8 cellular contexts compared by ENCODE assay signal in genomic region chrX:119398974-119399771, GRCh38. TPM values are rescaled to one million over a fixed set of nuclear protein-coding genes. Genes with fewer than 3 reads are reported as not detected.
DNase-seq lines count a peak whose midpoint lies in the region; ATAC-seq and TF ChIP-seq lines count a peak whose summit lies in the region.

TSS of gene SLC25A43 (plus strand) at chrX:119399336. CDS start at chrX:119399404, 68 bp downstream.

- no TSS peak for BruUV-seq in IMR-90 (replicated peaks; lab: Mats Ljungman, UMichigan)

- 27% methylated on average over 15 of the region's 77 CpGs; no CpG with 5 or more reads in 1 of the 2 experiments for WGBS in IMR-90 (ENCODE audit: extremely low coverage in 2 of 2, insufficient read length in 1 of 2), 2 experiments
- 1 to 4% methylated on average over 19 to 37 of the region's 77 CpGs for WGBS in mesodermal cell (ENCODE audit: insufficient coverage in 2 of 2), 2 experiments
- 0 to 49% (median 1%) methylated on average over 17 to 76 of the region's 77 CpGs for WGBS in stomach, 5 donors

- H3K4me1 ChIP-seq in IMR-90 (ENCODE audit: control insufficient read depth, insufficient read depth, low read length) (peaks cover 9% of the 10 kb centered on the region), endocrine pancreas (ENCODE audit: control insufficient read depth, insufficient read depth, low read length) (no peaks in the 10 kb centered on the region), mesodermal cell (ENCODE audit: control insufficient read depth, insufficient read depth, low read length, poor library complexity, severe bottlenecking) (peaks cover 4% of the 10 kb centered on the region), stomach (peaks cover 0 to 19% (median 7%) of the 10 kb centered on the region in 4 donors)

- H3K56ac ChIP-seq in IMR-90 (ENCODE audit: extremely low read depth, insufficient read depth, low read length), result peak within 1 kb of the TSS; percentile 77; the same call in 1 of the 2 replicates

- POLR2A ChIA-PET in IMR-90 (lab: Charles Lee; ENCODE audit: unreplicated experiment), result no interaction called here

- peak within 1 kb of the TSS; percentile 67 for H3K23ac ChIP-seq in IMR-90 (ENCODE audit: low read depth, low read length)

- peak within 1 kb of the TSS; percentile 15; the same call in 1 of the 2 replicates for H2AK5ac ChIP-seq in IMR-90 (ENCODE audit: low read depth, low read length)

- H2BK20ac ChIP-seq in IMR-90 (ENCODE audit: low read depth, low read length), result no peak within 1 kb of the TSS

- no peaks in the 10 kb centered on the region; the same call in 1 of the 2 replicates for H3K36me3 ChIP-seq in IMR-90 (ENCODE audit: control insufficient read depth, insufficient read depth, low read length)
- H3K36me3 ChIP-seq in endocrine pancreas (ENCODE audit: control insufficient read depth, insufficient read depth, low read length), result no peaks in the 10 kb centered on the region
- no peaks in the 10 kb centered on the region for H3K36me3 ChIP-seq in mesodermal cell (ENCODE audit: control insufficient read depth, insufficient read depth, low read length)
- H3K36me3 ChIP-seq in stomach, result no peaks in the 10 kb centered on the region

- no peaks in the 10 kb centered on the region for H4K20me1 ChIP-seq in IMR-90 (ENCODE audit: insufficient read depth, low read length)

- TF ChIP-seq RAD21 in IMR-90 (IDR thresholded peaks at IDR 0.05; ENCODE audit: low read length), result no peak

- CTCF ChIA-PET in IMR-90 (lab: Yijun Ruan, JAX), result no interaction called here

- H3K79me1 ChIP-seq in IMR-90 (ENCODE audit: low read depth in 1 of 2, low read length in 2 of 2), result peaks cover 8 to 21% of the 10 kb centered on the region in 2 experiments; a peak in 3 of 4 replicates

- intact Hi-C loops in IMR-90 (cut with micrococcal nuclease) (no loop called here), stomach (cut with DNase I; ENCODE audit: low total_unique reads) (no loop called here)

- H4K91ac ChIP-seq in IMR-90 (ENCODE audit: insufficient read depth, low read depth, low read length), result peak within 1 kb of the TSS; percentile 66; the same call in 1 of the 2 replicates

- H3K9me1 ChIP-seq in IMR-90 (ENCODE audit: insufficient read depth, low read length), result no peaks in the 10 kb centered on the region; the same call in 1 of the 2 replicates

- H2BK120ac ChIP-seq in IMR-90 (ENCODE audit: low read depth, low read length), result peak within 1 kb of the TSS; percentile 46

- no peaks in the 10 kb centered on the region for H3K9me3 ChIP-seq in IMR-90 (ENCODE audit: control insufficient read depth, insufficient read depth, low read length)
- H3K9me3 ChIP-seq in endocrine pancreas (ENCODE audit: control insufficient read depth, low read length), result no peaks in the 10 kb centered on the region
- no peaks in the 10 kb centered on the region for H3K9me3 ChIP-seq in mesodermal cell (ENCODE audit: control insufficient read depth, low read length)
- no peaks in the 10 kb centered on the region for H3K9me3 ChIP-seq in stomach

- peak within 1 kb of the TSS; percentile 63 for H3K14ac ChIP-seq in IMR-90 (replicated peaks; ENCODE audit: low read depth, low read length)

- H3K9ac ChIP-seq in IMR-90 (ENCODE audit: low read depth, low read length), result peak within 1 kb of the TSS; percentile 75
- peak within 1 kb of the TSS; percentile 77 for H3K9ac ChIP-seq in endocrine pancreas (ENCODE audit: control insufficient read depth, insufficient read depth, low read length)

- TF ChIP-seq CTCF in IMR-90 (conservative IDR thresholded peaks at IDR 0.05; ENCODE audit: low read depth, low read length) (no peak), stomach (IDR thresholded peaks at IDR 0.05) (no peak)

- no peak within 1 kb of the TSS for H2BK15ac ChIP-seq in IMR-90 (ENCODE audit: low read depth, low read length)

- TF ChIP-seq POLR2A in IMR-90 (IDR thresholded peaks at IDR 0.05; ENCODE audit: low read depth, low read length) (no peak), stomach (IDR thresholded peaks at IDR 0.05) (no peak)

- H3K4ac ChIP-seq in IMR-90 (ENCODE audit: low read depth, low read length), result peak within 1 kb of the TSS; percentile 75

- H3K27me3 ChIP-seq in IMR-90 (ENCODE audit: control insufficient read depth, insufficient read depth, low read length) (no peaks in the 10 kb centered on the region), endocrine pancreas (ENCODE audit: control insufficient read depth, insufficient read depth, low read length) (no peaks in the 10 kb centered on the region), stomach (no peaks in the 10 kb centered on the region)

- no peak for TF ChIP-seq EP300 in stomach (IDR thresholded peaks at IDR 0.05)

- dilution Hi-C loops in IMR-90 (cut with HindIII; ENCODE audit: low sequenced_read_pairs, unreplicated experiment), result no loop called here

- ATAC-seq in GM21576 (IDR thresholded peaks at IDR 0.05; ENCODE audit: unreplicated experiment) (peak; percentile 86), IMR-90 (ENCODE audit: low read depth) (peak; percentile 93)

- DNase-seq in GDM1 (lab: John Stamatoyannopoulos, UW), result peak; percentile 20
- DNase-seq in IMR-90, result no peak
- peak; percentile 20 to 35 for DNase-seq in activated CD4-positive, alpha-beta T cell treated with anti-CD3 and anti-CD28 coated beads, Interleukin-2, amount 50 U/mL, for 48 hours
- DNase-seq in stomach, result peak; percentile 49
- no peak for DNase-seq in NCI-H2029 (lab: John Stamatoyannopoulos, UW)

- peak within 1 kb of the TSS; percentile 86 for H3K4me2 ChIP-seq in IMR-90 (ENCODE audit: low read depth, low read length)

- H2AK9ac ChIP-seq in IMR-90 (replicated peaks; ENCODE audit: low read depth, low read length, poor library complexity), result peak within 1 kb of the TSS; percentile 88

- in situ Hi-C loops in IMR-90 (cut with MboI; ENCODE audit: low sequenced_read_pairs), result no loop called here

- H2BK5ac ChIP-seq in IMR-90 (ENCODE audit: low read depth, low read length, poor library complexity, severe bottlenecking), result peak within 1 kb of the TSS; percentile 62

- H4K5ac ChIP-seq in IMR-90 (ENCODE audit: low read depth, low read length), result peak within 1 kb of the TSS; percentile 75

- peak within 1 kb of the TSS; percentile 90 for H2AFZ ChIP-seq in IMR-90 (replicated peaks; ENCODE audit: low read length, poor library complexity)

- peak within 1 kb of the TSS; percentile 79 for H3K18ac ChIP-seq in IMR-90 (ENCODE audit: low read depth, low read length)

- H3K27ac ChIP-seq in IMR-90 (ENCODE audit: insufficient read depth, low read length) (peak within 1 kb of the TSS; percentile 71), mesodermal cell (ENCODE audit: low read depth, low read length, severe bottlenecking) (no peak within 1 kb of the TSS), stomach (peak within 1 kb of the TSS; percentile 67 to 91 (median 87))

- H4K8ac ChIP-seq in IMR-90 (ENCODE audit: low read depth in 2 of 2, low read length in 2 of 2), result peak within 1 kb of the TSS; percentile 88 to 97

- H3K4me3 ChIP-seq in IMR-90 (ENCODE audit: insufficient read depth, low read depth, low read length) (peak within 1 kb of the TSS; percentile 81), endocrine pancreas (ENCODE audit: control insufficient read depth, insufficient read depth, low read length) (no peak within 1 kb of the TSS), mesodermal cell (ENCODE audit: extremely low read depth, insufficient read depth, low read length, poor library complexity, severe bottlenecking) (peak within 1 kb of the TSS; percentile 47), stomach (peak within 1 kb of the TSS; percentile 57 to 64 (median 61))

TF ChIP-seq in IMR-90, 13 proteins besides CTCF, POLR2A, EP300 and RAD21:
- TF ChIP-seq CEBPB (IDR thresholded peaks at IDR 0.05; ENCODE audit: low read depth, low read length) (0 out of 2 replicates have a peak, but pooled peaks have one; percentile 52), CHD1 (IDR thresholded peaks at IDR 0.05; ENCODE audit: low read depth, low read length) (no peak)

RNA-seq across cellular contexts. Expression of gene SLC25A43, which starts in this region (rescaled TPM):
- total RNA-seq in IMR-90 (2012; rRNA removed) (12.2 and 12.5 TPM in 2 replicates), stomach (10 to 100 TPM in 2 of 5 donors, 1 to 10 TPM in 2, under 1 TPM in 1; 0.58 to 36.2 (median 6.2) TPM)
- polyA plus RNA-seq in IMR-90 (2012; rRNA removed) (10.3 and 12.3 TPM in 2 replicates), stomach (10 to 100 TPM in 2 of 3 donors, 1 to 10 TPM in 1; 7.3 to 13.6 (median 12.1) TPM)
- polyA plus RNA-seq in IMR-90 (2012; cell fraction: cytosol; rRNA removed), result 8.3 and 8.5 TPM in 2 replicates
- 3.6 and 8.0 TPM in 2 replicates for polyA plus RNA-seq in IMR-90 (2012; cell fraction: nucleus; rRNA removed; ENCODE audit: low replicate concordance)
- polyA plus RNA-seq in mesodermal cell (2013, experiment 1 of 2), result 9.1 TPM
- 8.7 TPM for polyA plus RNA-seq in mesodermal cell (2013, experiment 2 of 2)

Comparison
In these comparisons a context has a peak if more than half of its experiments do, and no peak if none do; other contexts are left out.
1. DNase-seq: peak in GDM1 (single experiment), activated CD4-positive, alpha-beta T cell treated with anti-CD3 and anti-CD28 coated beads, Interleukin-2, amount 50 U/mL, for 48 hours (2 of 2) and stomach (single experiment); none in IMR-90 (single experiment) and NCI-H2029 (single experiment).